ENCODE assay signal across 8 cellular contexts in the genomic region with DNA sequence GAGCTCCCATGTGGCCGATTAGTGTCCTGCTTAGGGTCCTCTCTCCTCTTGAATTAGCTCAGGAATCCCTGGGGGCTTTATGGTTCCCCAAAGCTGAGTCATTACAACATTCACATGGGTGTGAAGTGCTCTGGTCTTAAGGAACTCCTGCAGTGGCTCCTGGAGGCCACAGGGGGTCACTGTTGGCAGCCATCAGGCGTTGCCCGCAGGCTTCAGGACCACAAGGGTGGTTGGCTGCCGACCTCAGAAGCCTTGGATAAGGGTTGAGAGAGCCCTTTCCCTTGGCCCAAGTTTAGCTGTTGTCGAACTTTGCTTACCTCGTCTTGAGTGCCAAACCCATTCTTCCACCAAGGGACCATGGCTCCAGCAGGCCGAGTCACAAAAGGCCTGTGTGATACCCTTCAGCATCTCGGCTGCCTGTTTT.
DNase-seq lines count a peak whose midpoint lies in the region; ATAC-seq, FAIRE-seq and TF ChIP-seq lines count a peak whose summit lies in the region.

No MANE protein-coding gene starts in this region.

- FAIRE-seq in bronchial epithelial cell (lab: Jason Lieb, UNC), result no peak

- H3K36me3 ChIP-seq in bronchial epithelial cell (ENCODE audit: control insufficient read depth, insufficient read depth, low read length), result no peaks in the 10 kb centered on the region

- ATAC-seq in GM19463 (IDR thresholded peaks at IDR 0.05; ENCODE audit: unreplicated experiment) (peak; percentile 68), HG03378 (IDR thresholded peaks at IDR 0.05; ENCODE audit: unreplicated experiment) (peak; percentile 74), left lobe of liver (peak; percentile 72)
- peak; percentile 65 for ATAC-seq in stimulated activated naive CD8-positive, alpha-beta T cell treated with anti-CD3 and anti-CD28 coated beads, Interleukin-15, Interleukin-2, amounts not matched to agents 100 U/mL and 50 U/mL, for 24 hours

- no peaks in the 10 kb centered on the region for H3K27me3 ChIP-seq in bronchial epithelial cell (ENCODE audit: control insufficient read depth, insufficient read depth, low read length)

- H3K4me3 ChIP-seq in bronchial epithelial cell (ENCODE audit: low read depth, low read length), result no peak overlapping the region

- peak; percentile 93 for TF ChIP-seq CTCF in bronchial epithelial cell (IDR thresholded peaks at IDR 0.05; ENCODE audit: insufficient read depth, low read length, severe bottlenecking)

- peak; percentile 41 for DNase-seq in GM03348 (ENCODE audit: low spot score)
- DNase-seq in RKO (ENCODE audit: low spot score), result peak; percentile 46
- peak; percentile 68 for DNase-seq in bronchial epithelial cell (ENCODE audit: low read depth)
- DNase-seq in left lobe of liver (ENCODE audit: low spot score), result no peak
- peak; percentile 44 for DNase-seq in stimulated activated naive CD8-positive, alpha-beta T cell treated with anti-CD3 and anti-CD28 coated beads, Interleukin-15, Interleukin-2, amounts not matched to agents 100 U/mL and 50 U/mL, for 24 hours
- no peak for DNase-seq in activated gamma-delta T cell (lab: John Stamatoyannopoulos, UW)

Comparison
In these comparisons a context has a peak if more than half of its experiments do, and no peak if none do; other contexts are left out.
1. DNase-seq: peak in GM03348 (single experiment), RKO (single experiment), bronchial epithelial cell (single experiment) and stimulated activated naive CD8-positive, alpha-beta T cell treated with anti-CD3 and anti-CD28 coated beads, Interleukin-15, Interleukin-2, amounts not matched to agents 100 U/mL and 50 U/mL, for 24 hours (single experiment); none in left lobe of liver (single experiment) and activated gamma-delta T cell (single experiment).
2. Peak in every context shown above with its lines, with median percentiles within 50 percentile points of each other: ATAC-seq.